ENCODE assay signal across 1 cellular context in genomic region chr1:85681087-85681486, GRCh38.
A peak's percentile ranks its signal among the peaks of the same experiment; 100 is the strongest.
TF ChIP-seq lines count a peak whose summit lies in the region.

No MANE protein-coding gene starts in this region.

TF ChIP-seq in HepG2, 621 proteins besides CTCF, POLR2A, EP300 and RAD21 (continued from another document and continues in another):
- no peak for TF ChIP-seq CSRNP1 (CRISPR knock-in tag; IDR thresholded peaks at IDR 0.05)
- no peak for TF ChIP-seq U2AF2 (IDR thresholded peaks at IDR 0.05; ENCODE audit: low read depth, low read length)
- TF ChIP-seq CBX1 (IDR thresholded peaks at IDR 0.05; ENCODE audit: low read depth), result no peak
- no peak for TF ChIP-seq FLYWCH1 (CRISPR knock-in tag; IDR thresholded peaks at IDR 0.05)
- TF ChIP-seq ZNF142 (CRISPR knock-in tag; IDR thresholded peaks at IDR 0.05), result no peak
- TF ChIP-seq, protein P1, sequence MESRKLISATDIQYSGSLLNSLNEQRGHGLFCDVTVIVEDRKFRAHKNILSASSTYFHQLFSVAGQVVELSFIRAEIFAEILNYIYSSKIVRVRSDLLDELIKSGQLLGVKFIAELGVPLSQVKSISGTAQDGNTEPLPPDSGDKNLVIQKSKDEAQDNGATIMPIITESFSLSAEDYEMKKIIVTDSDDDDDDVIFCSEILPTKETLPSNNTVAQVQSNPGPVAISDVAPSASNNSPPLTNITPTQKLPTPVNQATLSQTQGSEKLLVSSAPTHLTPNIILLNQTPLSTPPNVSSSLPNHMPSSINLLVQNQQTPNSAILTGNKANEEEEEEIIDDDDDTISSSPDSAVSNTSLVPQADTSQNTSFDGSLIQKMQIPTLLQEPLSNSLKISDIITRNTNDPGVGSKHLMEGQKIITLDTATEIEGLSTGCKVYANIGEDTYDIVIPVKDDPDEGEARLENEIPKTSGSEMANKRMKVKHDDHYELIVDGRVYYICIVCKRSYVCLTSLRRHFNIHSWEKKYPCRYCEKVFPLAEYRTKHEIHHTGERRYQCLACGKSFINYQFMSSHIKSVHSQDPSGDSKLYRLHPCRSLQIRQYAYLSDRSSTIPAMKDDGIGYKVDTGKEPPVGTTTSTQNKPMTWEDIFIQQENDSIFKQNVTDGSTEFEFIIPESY (CRISPR knock-in tag; IDR thresholded peaks at IDR 0.05), result no peak
- TF ChIP-seq ARID3A (IDR thresholded peaks at IDR 0.05; ENCODE audit: low read depth, low read length), result peak; percentile 84; the same call in 1 of the 2 replicates
- TF ChIP-seq, protein P2, sequence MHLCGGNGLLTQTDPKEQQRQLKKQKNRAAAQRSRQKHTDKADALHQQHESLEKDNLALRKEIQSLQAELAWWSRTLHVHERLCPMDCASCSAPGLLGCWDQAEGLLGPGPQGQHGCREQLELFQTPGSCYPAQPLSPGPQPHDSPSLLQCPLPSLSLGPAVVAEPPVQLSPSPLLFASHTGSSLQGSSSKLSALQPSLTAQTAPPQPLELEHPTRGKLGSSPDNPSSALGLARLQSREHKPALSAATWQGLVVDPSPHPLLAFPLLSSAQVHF (CRISPR knock-in tag; IDR thresholded peaks at IDR 0.05), result no peak
- peak; percentile 53 for TF ChIP-seq CEBPG (CRISPR knock-in tag; IDR thresholded peaks at IDR 0.05)
- no peak for TF ChIP-seq ZNF652 (CRISPR knock-in tag; IDR thresholded peaks at IDR 0.05; ENCODE audit: borderline replicate concordance, low read depth)
- TF ChIP-seq ZNF747 (CRISPR knock-in tag; IDR thresholded peaks at IDR 0.05; ENCODE audit: borderline replicate concordance), result no peak
- TF ChIP-seq, protein P3, sequence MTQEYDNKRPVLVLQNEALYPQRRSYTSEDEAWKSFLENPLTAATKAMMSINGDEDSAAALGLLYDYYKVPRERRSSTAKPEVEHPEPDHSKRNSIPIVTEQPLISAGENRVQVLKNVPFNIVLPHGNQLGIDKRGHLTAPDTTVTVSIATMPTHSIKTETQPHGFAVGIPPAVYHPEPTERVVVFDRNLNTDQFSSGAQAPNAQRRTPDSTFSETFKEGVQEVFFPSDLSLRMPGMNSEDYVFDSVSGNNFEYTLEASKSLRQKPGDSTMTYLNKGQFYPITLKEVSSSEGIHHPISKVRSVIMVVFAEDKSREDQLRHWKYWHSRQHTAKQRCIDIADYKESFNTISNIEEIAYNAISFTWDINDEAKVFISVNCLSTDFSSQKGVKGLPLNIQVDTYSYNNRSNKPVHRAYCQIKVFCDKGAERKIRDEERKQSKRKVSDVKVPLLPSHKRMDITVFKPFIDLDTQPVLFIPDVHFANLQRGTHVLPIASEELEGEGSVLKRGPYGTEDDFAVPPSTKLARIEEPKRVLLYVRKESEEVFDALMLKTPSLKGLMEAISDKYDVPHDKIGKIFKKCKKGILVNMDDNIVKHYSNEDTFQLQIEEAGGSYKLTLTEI (CRISPR knock-in tag; conservative IDR thresholded peaks at IDR 0.05), result no peak
- no peak for TF ChIP-seq SMAD9 (CRISPR knock-in tag; IDR thresholded peaks at IDR 0.05)
- TF ChIP-seq CEBPB (IDR thresholded peaks at IDR 0.05; ENCODE audit: borderline replicate concordance, low read depth, low read length), result no peak
- no peak for TF ChIP-seq GMEB2 (CRISPR knock-in tag; IDR thresholded peaks at IDR 0.05; ENCODE audit: low read depth)
- TF ChIP-seq ZNF562 (CRISPR knock-in tag; IDR thresholded peaks at IDR 0.05; ENCODE audit: borderline replicate concordance), result no peak
- TF ChIP-seq IKZF5 (CRISPR knock-in tag; IDR thresholded peaks at IDR 0.05), result peak; percentile 71
- no peak; the same call in 1 of the 2 replicates for TF ChIP-seq MBD4 (IDR thresholded peaks at IDR 0.05; ENCODE audit: borderline replicate concordance, low read length)
- no peak for TF ChIP-seq PAWR (CRISPR knock-in tag; IDR thresholded peaks at IDR 0.05; ENCODE audit: borderline replicate concordance)
- 0 out of 4 replicates have a peak, but pooled peaks of 1 of the 2 experiments have one; percentile 14 for TF ChIP-seq REST (IDR thresholded peaks at IDR 0.05; ENCODE audit: borderline replicate concordance in 1 of 2, low read depth in 1 of 2, low read length in 2 of 2)
- TF ChIP-seq ARID4A (CRISPR knock-in tag; IDR thresholded peaks at IDR 0.05; ENCODE audit: borderline replicate concordance), result no peak; the same call in 1 of the 2 replicates
- TF ChIP-seq SRF (IDR thresholded peaks at IDR 0.05; ENCODE audit: low read depth, low read length), result no peak
- peak; percentile 85 for TF ChIP-seq ZNF614 (CRISPR knock-in tag; IDR thresholded peaks at IDR 0.05; ENCODE audit: borderline replicate concordance)
